Comparison of ENCODE assay signal across 1 cellular context in genomic region chr16:47920709-47921108, GRCh38.
TF ChIP-seq lines count a peak whose summit lies in the region.

No MANE protein-coding gene starts in this region.

TF ChIP-seq in HepG2, 621 proteins besides CTCF, POLR2A, EP300 and RAD21 (continued from another document):
- no peak for TF ChIP-seq HBP1 (CRISPR knock-in tag; IDR thresholded peaks at IDR 0.05; ENCODE audit: low read depth)
- no peak for TF ChIP-seq TBX2 (CRISPR knock-in tag; IDR thresholded peaks at IDR 0.05; ENCODE audit: borderline replicate concordance)
